10 cellular contexts compared by ENCODE assay signal in genomic region chr4:152189451-152190179, GRCh38.
DNase-seq lines count a peak whose midpoint lies in the region; ATAC-seq and TF ChIP-seq lines count a peak whose summit lies in the region.
"Had no signal": no experiment of that assay in that cellular context is flagged by ENCODE, and none has a peak within 500 bp of the region (broad histone marks: within the 10 kb centered on the region; RNA-seq: fewer than 3 reads in every experiment).

No MANE protein-coding gene starts in this region.

- TF ChIP-seq POLR2A in GM18505 (IDR thresholded peaks at IDR 0.05; ENCODE audit: borderline replicate concordance, extremely low read depth, insufficient read depth, insufficient read length) (no peak), spleen (IDR thresholded peaks at IDR 0.05) (no peak), erythroblast (IDR thresholded peaks at IDR 0.05; ENCODE audit: low read length) (no peak)

- WGBS in spleen, 5 donors, result 39 to 55% (median 51%) methylated on average over 4 of the region's 4 CpGs

- H3K27ac ChIP-seq in CD8-positive, alpha-beta memory T cell (ENCODE audit: low read depth, low read length), result no peak overlapping the region
- no peak overlapping the region for H3K27ac ChIP-seq in spleen
- H3K27ac ChIP-seq: thoracic aorta had no signal

- H3K4me1 ChIP-seq in CD8-positive, alpha-beta memory T cell (ENCODE audit: insufficient read depth, low read length), result peaks cover 6% of the 10 kb centered on the region
- H3K4me1 ChIP-seq in spleen, result no peaks in the 10 kb centered on the region

- no peak for DNase-seq in central memory CD8-positive, alpha-beta T cell (ENCODE audit: low spot score in 2 of 2)
- no peak for DNase-seq in CD8-positive, alpha-beta memory T cell
- DNase-seq in spleen (no peak), erythroblast (lab: John Stamatoyannopoulos, UW) (no peak)
- DNase-seq in stimulated activated CD4-positive, alpha-beta T cell treated with anti-CD3 and anti-CD28 coated beads, Interleukin-4, amount 100 ng/mL, for 1 hour, result no peak
- DNase-seq: activated B cell treated with CpG ODN at 0.5 μM for 24 hours had no signal

- no peaks in the 10 kb centered on the region for H3K27me3 ChIP-seq in CD8-positive, alpha-beta memory T cell (ENCODE audit: insufficient read depth, low read length, poor library complexity, severe bottlenecking)
- no peaks in the 10 kb centered on the region for H3K27me3 ChIP-seq in spleen (replicated peaks in 1 of 7)

- H3K4me1 Mint-ChIP-seq in central memory CD8-positive, alpha-beta T cell, result peaks cover 13% of the 10 kb centered on the region
- H3K4me1 Mint-ChIP-seq in CD8-positive, alpha-beta memory T cell, result peaks cover 9 to 10% (median 10%) of the 10 kb centered on the region in 3 donors

- intact Hi-C loops in spleen (cut with DNase I; ENCODE audit: low total_unique reads), result no loop called here

- no peak overlapping the region for H3K4me3 ChIP-seq in CD8-positive, alpha-beta memory T cell (ENCODE audit: low read length)
- H3K4me3 ChIP-seq in spleen, result no peak overlapping the region
- H3K4me3 ChIP-seq: thoracic aorta had no signal

- CTCF ChIA-PET in CD8-positive, alpha-beta memory T cell (lab: Charles Lee), result no interaction called here

- POLR2A ChIA-PET in CD8-positive, alpha-beta memory T cell (lab: Charles Lee), result no interaction called here

- no peaks in the 10 kb centered on the region for H3K27me3 Mint-ChIP-seq in central memory CD8-positive, alpha-beta T cell
- H3K27me3 Mint-ChIP-seq in CD8-positive, alpha-beta memory T cell, result no peaks in the 10 kb centered on the region

- H3K9me3 ChIP-seq in CD8-positive, alpha-beta memory T cell (ENCODE audit: low read length), result no peaks in the 10 kb centered on the region
- no peaks in the 10 kb centered on the region for H3K9me3 ChIP-seq in spleen
- H3K9me3 ChIP-seq: thoracic aorta had no signal

- ATAC-seq in GM18505 (IDR thresholded peaks at IDR 0.05; ENCODE audit: unreplicated experiment) (peak; percentile 82), GM21515 (IDR thresholded peaks at IDR 0.05; ENCODE audit: unreplicated experiment) (peak; percentile 71), HG03342 (IDR thresholded peaks at IDR 0.05; ENCODE audit: unreplicated experiment) (peak; percentile 54)
- ATAC-seq in central memory CD8-positive, alpha-beta T cell (replicated peaks; ENCODE audit: extremely low read depth, poor library complexity, severe bottlenecking), result no peak

- no peaks in the 10 kb centered on the region for H3K36me3 ChIP-seq in CD8-positive, alpha-beta memory T cell (ENCODE audit: insufficient read depth, low read length)
- no peaks in the 10 kb centered on the region for H3K36me3 ChIP-seq in spleen
- H3K36me3 ChIP-seq: thoracic aorta had no signal

- no peaks in the 10 kb centered on the region for H3K9me3 Mint-ChIP-seq in central memory CD8-positive, alpha-beta T cell
- peaks cover 0 to 5% (median 0%) of the 10 kb centered on the region in 5 donors for H3K9me3 Mint-ChIP-seq in CD8-positive, alpha-beta memory T cell
- H3K9me3 Mint-ChIP-seq: activated B cell treated with CpG ODN at 0.5 μM for 24 hours had no signal

- no peak for TF ChIP-seq CTCF in spleen (IDR thresholded peaks at IDR 0.05 in 8 of 11, conservative IDR thresholded peaks at IDR 0.05 in 3 of 11)

- peak overlapping the region; percentile 52 for H3K27ac Mint-ChIP-seq in central memory CD8-positive, alpha-beta T cell (ENCODE audit: low read depth)
- peak overlapping the region in 3 of 8 donors; percentile 38 to 83 (median 54) for H3K27ac Mint-ChIP-seq in CD8-positive, alpha-beta memory T cell
- H3K27ac Mint-ChIP-seq: activated B cell treated with CpG ODN at 0.5 μM for 24 hours had no signal

- H3K4me3 Mint-ChIP-seq in central memory CD8-positive, alpha-beta T cell, result no peak overlapping the region
- no peak overlapping the region for H3K4me3 Mint-ChIP-seq in CD8-positive, alpha-beta memory T cell
- H3K4me3 Mint-ChIP-seq: activated B cell treated with CpG ODN at 0.5 μM for 24 hours had no signal

- H3K36me3 Mint-ChIP-seq in central memory CD8-positive, alpha-beta T cell (ENCODE audit: insufficient read depth), result no peaks in the 10 kb centered on the region
- peaks cover 0 to 1% (median 0%) of the 10 kb centered on the region in 3 donors for H3K36me3 Mint-ChIP-seq in CD8-positive, alpha-beta memory T cell
